17 cellular contexts compared by ENCODE assay signal in the genomic region with DNA sequence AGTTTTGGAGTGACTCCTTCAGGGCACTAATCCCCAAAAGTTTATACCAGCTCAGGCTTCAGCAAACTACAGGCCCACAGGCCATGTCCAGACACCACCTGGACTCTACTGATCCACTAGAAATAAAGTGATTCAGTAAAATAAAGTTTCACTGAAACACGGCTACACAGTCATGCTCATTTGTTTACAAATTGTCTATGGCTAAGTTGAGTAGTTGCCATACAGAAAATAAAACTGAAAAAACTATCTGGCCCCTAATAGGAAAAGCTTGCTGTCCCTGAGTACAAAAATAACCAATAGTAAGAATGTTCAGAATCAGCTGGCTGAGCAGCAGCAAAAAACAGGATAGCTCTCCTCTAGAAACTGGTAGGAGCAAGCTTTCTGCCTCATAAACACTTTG.
DNase-seq lines count a peak whose midpoint lies in the region; ATAC-seq and TF ChIP-seq lines count a peak whose summit lies in the region.
"Had no signal": no experiment of that assay in that cellular context is flagged by ENCODE, and none has a peak within 500 bp of the region (broad histone marks: within the 10 kb centered on the region; RNA-seq: fewer than 3 reads in every experiment).

No MANE protein-coding gene starts in this region.

- ATAC-seq in activated CD4-positive, alpha-beta T cell treated with anti-CD3 and anti-CD28 coated beads for 36 hours: peak; percentile 26
- ATAC-seq in HG02938 (IDR thresholded peaks at IDR 0.05; ENCODE audit: unreplicated experiment): peak; percentile 62
- ATAC-seq in HG03521 (IDR thresholded peaks at IDR 0.05; ENCODE audit: unreplicated experiment): no peak
- ATAC-seq: lower lobe of right lung; stimulated activated naive CD8-positive, alpha-beta T cell treated with anti-CD3 and anti-CD28 coated beads, Interleukin-15, Interleukin-2, amounts not matched to agents 100 U/mL and 50 U/mL, for 24 hours; T-helper 17 cell had no signal

- CTCF ChIA-PET in activated CD4-positive, alpha-beta T cell treated with anti-CD3 and anti-CD28 coated beads for 36 hours (lab: Charles Lee): interaction anchor here (0.6 to 1.5 kb wide), 3 partner anchors 26 to 131 kb away, joined by 3 read pairs; no protein-coding TSS in a partner anchor
- CTCF ChIA-PET in activated CD4-positive, alpha-beta T cell treated with anti-CD3 and anti-CD28 coated beads, Interleukin-2, amount 10 ng/mL, durations not matched to agents 7 days and 5 days (lab: Charles Lee): interaction anchor here (0.5 to 1.6 kb wide), 5 partner anchors 9 to 557 kb away, joined by 3 to 5 read pairs (median 3); no protein-coding TSS in a partner anchor

- intact Hi-C loops in activated CD4-positive, alpha-beta T cell treated with anti-CD3 and anti-CD28 coated beads for 36 hours (cut with DNase I, micrococcal nuclease): no loop called here
- intact Hi-C loops in transverse colon (cut with DNase I; ENCODE audit: low total_unique reads): no loop called here

- H3K4me1 ChIP-seq in transverse colon (peaks cover 4 to 31% (median 15%) of the 10 kb centered on the region in 4 donors), SJCRH30 (no peaks in the 10 kb centered on the region)

- H3K27me3 Mint-ChIP-seq in activated CD4-positive, alpha-beta T cell treated with anti-CD3 and anti-CD28 coated beads for 36 hours: no peaks in the 10 kb centered on the region
- H3K27me3 Mint-ChIP-seq in activated CD4-positive, alpha-beta T cell treated with anti-CD3 and anti-CD28 coated beads, Interleukin-2, amount 10 ng/mL, durations not matched to agents 7 days and 5 days: no peaks in the 10 kb centered on the region
- no peaks in the 10 kb centered on the region for H3K27me3 Mint-ChIP-seq in brain
- H3K27me3 Mint-ChIP-seq: T-helper 17 cell had no signal

- POLR2A ChIA-PET in activated CD4-positive, alpha-beta T cell treated with anti-CD3 and anti-CD28 coated beads for 36 hours (lab: Charles Lee): no interaction called here
- POLR2A ChIA-PET in activated CD4-positive, alpha-beta T cell treated with anti-CD3 and anti-CD28 coated beads, Interleukin-2, amount 10 ng/mL, durations not matched to agents 7 days and 5 days (lab: Charles Lee): no interaction called here

- H3K27me3 ChIP-seq in transverse colon: no peaks in the 10 kb centered on the region
- H3K27me3 ChIP-seq in SJCRH30: no peaks in the 10 kb centered on the region
- H3K27me3 ChIP-seq: esophagus squamous epithelium, Peyer's patch had no signal

- no peak for DNase-seq in activated CD4-positive, alpha-beta T cell treated with anti-CD3 and anti-CD28 coated beads for 36 hours
- no peak for DNase-seq in activated CD4-positive, alpha-beta T cell treated with anti-CD3 and anti-CD28 coated beads, Interleukin-2, amount 10 ng/mL, durations not matched to agents 7 days and 5 days
- DNase-seq in transverse colon: no peak
- DNase-seq in LoVo (ENCODE audit: low spot score): no peak
- DNase-seq in SJCRH30: no peak
- DNase-seq: activated CD4-positive, alpha-beta T cell treated with anti-CD3 and anti-CD28 coated beads, Interleukin-2, amount 50 U/mL, for 4 hours; Caco-2; esophagus squamous epithelium; KG1; lower lobe of right lung; NCI-H187 treated with DMSO at 0.1 percent for 48 hours; Peyer's patch; stimulated activated naive CD8-positive, alpha-beta T cell treated with anti-CD3 and anti-CD28 coated beads, Interleukin-15, Interleukin-2, amounts not matched to agents 100 U/mL and 50 U/mL, for 24 hours; T-helper 17 cell had no signal

- peaks cover 19% of the 10 kb centered on the region for H3K36me3 Mint-ChIP-seq in activated CD4-positive, alpha-beta T cell treated with anti-CD3 and anti-CD28 coated beads for 36 hours (ENCODE audit: low read depth)
- peaks cover 12% of the 10 kb centered on the region for H3K36me3 Mint-ChIP-seq in activated CD4-positive, alpha-beta T cell treated with anti-CD3 and anti-CD28 coated beads, Interleukin-2, amount 10 ng/mL, durations not matched to agents 7 days and 5 days (ENCODE audit: low read depth)
- peaks cover 24% of the 10 kb centered on the region for H3K36me3 Mint-ChIP-seq in brain

- no peak for TF ChIP-seq POLR2A in transverse colon (IDR thresholded peaks at IDR 0.05)

- TF ChIP-seq CTCF in brain (conservative IDR thresholded peaks at IDR 0.05): no peak
- TF ChIP-seq CTCF in transverse colon (IDR thresholded peaks at IDR 0.05): no peak

- WGBS in transverse colon (ENCODE audit: low coverage in 1 of 2), 2 donors: 21 to 50% methylated on average over 1 of the region's 1 CpG

- H3K36me3 ChIP-seq in transverse colon (no peaks in the 10 kb centered on the region), SJCRH30 (0 out of 2 replicates have a peak, but pooled peaks cover 3% of the 10 kb centered on the region)
- H3K36me3 ChIP-seq: esophagus squamous epithelium, lower lobe of right lung, Peyer's patch had no signal

- H3K9me3 Mint-ChIP-seq in activated CD4-positive, alpha-beta T cell treated with anti-CD3 and anti-CD28 coated beads for 36 hours (ENCODE audit: low read depth): peaks cover 11% of the 10 kb centered on the region
- peaks cover 11% of the 10 kb centered on the region for H3K9me3 Mint-ChIP-seq in activated CD4-positive, alpha-beta T cell treated with anti-CD3 and anti-CD28 coated beads, Interleukin-2, amount 10 ng/mL, durations not matched to agents 7 days and 5 days
- H3K9me3 Mint-ChIP-seq in brain: peaks cover 0 to 4% (median 0%) of the 10 kb centered on the region in 5 experiments

- in situ Hi-C loops in transverse colon (cut with MboI; ENCODE audit: low pct_ligation_motif_present in 1 of 4, low pct_unique_long_range_greater_than_20kb in 1 of 4, low sequenced_read_pairs in 3 of 4): no loop called here

- H3K27ac Mint-ChIP-seq in activated CD4-positive, alpha-beta T cell treated with anti-CD3 and anti-CD28 coated beads for 36 hours: no peak overlapping the region
- no peak overlapping the region for H3K27ac Mint-ChIP-seq in activated CD4-positive, alpha-beta T cell treated with anti-CD3 and anti-CD28 coated beads, Interleukin-2, amount 10 ng/mL, durations not matched to agents 7 days and 5 days
- peak overlapping the region in 4 of 5 experiments; percentile 4 to 90 (median 25) for H3K27ac Mint-ChIP-seq in brain
- H3K27ac Mint-ChIP-seq: T-helper 17 cell had no signal

- peaks cover 32% of the 10 kb centered on the region for H3K4me1 Mint-ChIP-seq in activated CD4-positive, alpha-beta T cell treated with anti-CD3 and anti-CD28 coated beads for 36 hours
- H3K4me1 Mint-ChIP-seq in activated CD4-positive, alpha-beta T cell treated with anti-CD3 and anti-CD28 coated beads, Interleukin-2, amount 10 ng/mL, durations not matched to agents 7 days and 5 days: peaks cover 40% of the 10 kb centered on the region
- H3K4me1 Mint-ChIP-seq in brain: peaks cover 87% of the 10 kb centered on the region

- H3K4me3 Mint-ChIP-seq in activated CD4-positive, alpha-beta T cell treated with anti-CD3 and anti-CD28 coated beads for 36 hours: no peak overlapping the region
- H3K4me3 Mint-ChIP-seq in activated CD4-positive, alpha-beta T cell treated with anti-CD3 and anti-CD28 coated beads, Interleukin-2, amount 10 ng/mL, durations not matched to agents 7 days and 5 days: no peak overlapping the region
- no peak overlapping the region for H3K4me3 Mint-ChIP-seq in brain
- H3K4me3 Mint-ChIP-seq: T-helper 17 cell had no signal

- peak overlapping the region; percentile 1 to 45 (median 6) for H3K27ac ChIP-seq in transverse colon
- H3K27ac ChIP-seq in SJCRH30: no peak overlapping the region
- H3K27ac ChIP-seq: lower lobe of right lung, Peyer's patch had no signal

- no peak overlapping the region for H3K4me3 ChIP-seq in transverse colon
- no peak overlapping the region for H3K4me3 ChIP-seq in SJCRH30
- H3K4me3 ChIP-seq: esophagus squamous epithelium, lower lobe of right lung, Peyer's patch had no signal

- TF ChIP-seq EP300 in transverse colon (IDR thresholded peaks at IDR 0.05; ENCODE audit: low read depth): no peak

- H3K9me3 ChIP-seq in transverse colon (no peaks in the 10 kb centered on the region), SJCRH30 (replicated peaks) (no peaks in the 10 kb centered on the region; the same call in 1 of the 2 replicates)
- H3K9me3 ChIP-seq: Caco-2, esophagus squamous epithelium, lower lobe of right lung, Peyer's patch had no signal

Comparison
In these comparisons a context has a peak if more than half of its experiments do, and no peak if none do; other contexts are left out.
1. H3K27ac Mint-ChIP-seq: peak in brain (4 of 5); none in activated CD4-positive, alpha-beta T cell treated with anti-CD3 and anti-CD28 coated beads for 36 hours (single experiment) and activated CD4-positive, alpha-beta T cell treated with anti-CD3 and anti-CD28 coated beads, Interleukin-2, amount 10 ng/mL, durations not matched to agents 7 days and 5 days (single experiment).